In genomic region chr19:47534628-47535027, GRCh38 we compare ENCODE assay signal across 2 cellular contexts.
TF ChIP-seq lines count a peak whose summit lies in the region.

No MANE protein-coding gene starts in this region.

TF ChIP-seq in HEK293, 187 proteins besides CTCF, POLR2A, EP300 and RAD21:
- TF ChIP-seq ZNF558 (tag by site-specific recombination; IDR thresholded peaks at IDR 0.05) (peak; percentile 82), SP3 (tag by site-specific recombination; IDR thresholded peaks at IDR 0.05) (no peak)

TF ChIP-seq in K562, 482 proteins besides CTCF, POLR2A, EP300 and RAD21 (continued from another document):
- TF ChIP-seq PML (IDR thresholded peaks at IDR 0.05; ENCODE audit: low read length) (no peak), ATF3 (IDR thresholded peaks at IDR 0.05) (no peak), ATF3 (CRISPR knock-in tag; conservative IDR thresholded peaks at IDR 0.05) (no peak), CBX8 (IDR thresholded peaks at IDR 0.05; ENCODE audit: borderline replicate concordance, extremely low read depth, low read depth, low read length, poor library complexity, severe bottlenecking) (no peak), CTBP1 (IDR thresholded peaks at IDR 0.05; ENCODE audit: borderline replicate concordance) (no peak), ZNF75A (CRISPR knock-in tag; IDR thresholded peaks at IDR 0.05) (no peak), ZNF431 (CRISPR knock-in tag; IDR thresholded peaks at IDR 0.05) (no peak), HIVEP1 (CRISPR knock-in tag; IDR thresholded peaks at IDR 0.05) (no peak), MED1 (CRISPR knock-in tag; IDR thresholded peaks at IDR 0.05; ENCODE audit: borderline replicate concordance) (no peak), CREB5 (CRISPR knock-in tag; IDR thresholded peaks at IDR 0.05) (no peak), ZBTB49 (CRISPR knock-in tag; IDR thresholded peaks at IDR 0.05; ENCODE audit: borderline replicate concordance) (no peak), TSHZ1 (CRISPR knock-in tag; IDR thresholded peaks at IDR 0.05) (no peak), ZNF239 (CRISPR knock-in tag; IDR thresholded peaks at IDR 0.05) (no peak), NCOR1 (IDR thresholded peaks at IDR 0.05) (no peak), NFE2L1 (tag; IDR thresholded peaks at IDR 0.05; ENCODE audit: borderline replicate concordance, low read depth) (no peak), KDM5B (IDR thresholded peaks at IDR 0.05; ENCODE audit: insufficient replicate concordance, low read depth, low read length) (no peak), C11orf30 (IDR thresholded peaks at IDR 0.05; ENCODE audit: low read depth) (peak; percentile 36; the same call in 1 of the 2 replicates)
